17 cellular contexts compared by ENCODE assay signal in genomic region chr10:23099079-23099478, GRCh38. TPM values are rescaled to one million over a fixed set of nuclear protein-coding genes. Genes with fewer than 3 reads are reported as not detected.
DNase-seq lines count a peak whose midpoint lies in the region; ATAC-seq and TF ChIP-seq lines count a peak whose summit lies in the region.
"Had no signal": no experiment of that assay in that cellular context is flagged by ENCODE, and none has a peak within 500 bp of the region (broad histone marks: within the 10 kb centered on the region; RNA-seq: fewer than 3 reads in every experiment).

No MANE protein-coding gene starts in this region.

- H3K4me3 Mint-ChIP-seq in neural crest cell: peak overlapping the region; percentile 8
- H3K4me3 Mint-ChIP-seq: CD4-positive, CD25-positive, alpha-beta regulatory T cell; CD8-positive, alpha-beta T cell; HFFc6 had no signal

- CTCF ChIA-PET in mammary epithelial cell (lab: Charles Lee; ENCODE audit: low non-redundant PET): interaction anchor here (0.6 kb wide), 1 partner anchor 59 kb away, joined by 3 read pairs; no protein-coding TSS in a partner anchor

- TF ChIP-seq POLR2A in lower leg skin (IDR thresholded peaks at IDR 0.05): no peak

- WGBS in smooth muscle cell (ENCODE audit: low lambda C conversion rate): 84% methylated on average over 3 of the region's 3 CpGs
- WGBS in mammary epithelial cell (ENCODE audit: low coverage, missing lambda C conversion rate): 100% methylated on average over 3 of the region's 3 CpGs
- 95 to 96% methylated on average over 3 of the region's 3 CpGs for WGBS in lower leg skin, 2 donors

- TF ChIP-seq CTCF in colonic mucosa (IDR thresholded peaks at IDR 0.05) (no peak), neural crest cell (conservative IDR thresholded peaks at IDR 0.05) (no peak), smooth muscle cell (IDR thresholded peaks at IDR 0.05; ENCODE audit: borderline replicate concordance, insufficient read depth, poor library complexity, severe bottlenecking) (no peak), mammary epithelial cell (conservative IDR thresholded peaks at IDR 0.05 in 1 of 2, IDR thresholded peaks at IDR 0.05 in 1 of 2; ENCODE audit: extremely low read depth in 1 of 2, insufficient read depth in 1 of 2, low read depth in 1 of 2, low read length in 2 of 2) (no peak), lower leg skin (IDR thresholded peaks at IDR 0.05) (no peak), GM13977 (IDR thresholded peaks at IDR 0.05; ENCODE audit: extremely low read depth, insufficient read depth, missing control alignments) (no peak)

- H2AFZ ChIP-seq in smooth muscle cell (ENCODE audit: low read depth) (no peak overlapping the region), mammary epithelial cell (ENCODE audit: low read depth, low read length) (no peak overlapping the region)

- peaks cover 13% of the 10 kb centered on the region for H3K9me3 Mint-ChIP-seq in neural crest cell
- H3K9me3 Mint-ChIP-seq: CD4-positive, CD25-positive, alpha-beta regulatory T cell; CD8-positive, alpha-beta T cell; HFFc6 had no signal

- H3K4me3 ChIP-seq in colonic mucosa (no peak overlapping the region), smooth muscle cell (peak overlapping the region; percentile 5), mammary epithelial cell (replicated peaks in 1 of 3; ENCODE audit: insufficient read depth in 1 of 3, low read depth in 2 of 3, low read length in 3 of 3) (no peak overlapping the region), lower leg skin (ENCODE audit: low read depth, poor library complexity, severe bottlenecking) (no peak overlapping the region)
- H3K4me3 ChIP-seq: HAP-1 had no signal

- intact Hi-C loops in colonic mucosa (cut with DNase I): no loop called here
- intact Hi-C loops in mammary epithelial cell (cut with micrococcal nuclease): no loop called here
- intact Hi-C loops in lower leg skin (cut with DNase I; ENCODE audit: low total_unique reads): no loop called here

- BruUV-seq in mammary epithelial cell (replicated peaks; lab: Mats Ljungman, UMichigan): no TSS peak

- DNase-seq in colonic mucosa (no peak), left lobe of liver (ENCODE audit: low spot score) (no peak), neural crest cell (ENCODE audit: low read depth, low spot score) (no peak), smooth muscle cell (lab: John Stamatoyannopoulos, UW; ENCODE audit: unreplicated experiment) (no peak), mammary epithelial cell (no peak), lower leg skin (ENCODE audit: low spot score in 2 of 2) (no peak), GM13977 (ENCODE audit: low spot score) (no peak)
- DNase-seq in central memory CD4-positive, alpha-beta T cell: no peak
- DNase-seq: 8988T; C1 segment of cervical spinal cord; CD4-positive, CD25-positive, alpha-beta regulatory T cell; CD8-positive, alpha-beta T cell; DMS79 treated with DMSO at 0.1 percent for 48 hours; GF-D8; GOT3; HFFc6 had no signal

- dilution Hi-C loops in mammary epithelial cell (cut with HindIII; ENCODE audit: low sequenced_read_pairs): no loop called here

- H3K4me1 ChIP-seq in colonic mucosa: peaks cover 8% of the 10 kb centered on the region
- peaks cover 15% of the 10 kb centered on the region for H3K4me1 ChIP-seq in smooth muscle cell (ENCODE audit: low read depth)
- H3K4me1 ChIP-seq in mammary epithelial cell (ENCODE audit: insufficient read depth, low read length): peaks cover 31% of the 10 kb centered on the region

- peaks cover 25% of the 10 kb centered on the region for H3K79me2 ChIP-seq in smooth muscle cell (ENCODE audit: low read depth)
- peaks cover 16% of the 10 kb centered on the region for H3K79me2 ChIP-seq in mammary epithelial cell (ENCODE audit: insufficient read depth, low read length)

- H3K27me3 ChIP-seq in colonic mucosa (no peaks in the 10 kb centered on the region), smooth muscle cell (ENCODE audit: low read depth) (no peaks in the 10 kb centered on the region), mammary epithelial cell (ENCODE audit: insufficient read depth, low read length) (no peaks in the 10 kb centered on the region)

- H3K9me3 ChIP-seq in colonic mucosa (no peaks in the 10 kb centered on the region), smooth muscle cell (replicated peaks; ENCODE audit: low read depth) (no peaks in the 10 kb centered on the region), mammary epithelial cell (replicated peaks; ENCODE audit: insufficient read depth, low read length) (no peaks in the 10 kb centered on the region)
- H3K9me3 ChIP-seq: HAP-1 had no signal

- H3K4me2 ChIP-seq in smooth muscle cell: no peak overlapping the region
- no peak overlapping the region for H3K4me2 ChIP-seq in mammary epithelial cell (ENCODE audit: insufficient read depth, low read depth, low read length)

- H3K36me3 Mint-ChIP-seq in neural crest cell (ENCODE audit: low read depth): peaks cover 17% of the 10 kb centered on the region
- H3K36me3 Mint-ChIP-seq: CD4-positive, CD25-positive, alpha-beta regulatory T cell had no signal

- no peaks in the 10 kb centered on the region for H4K20me1 ChIP-seq in smooth muscle cell (ENCODE audit: low read depth)
- no peaks in the 10 kb centered on the region for H4K20me1 ChIP-seq in mammary epithelial cell (ENCODE audit: insufficient read depth, low read length)

- H3K9ac ChIP-seq in colonic mucosa (ENCODE audit: low read depth in 2 of 2, low read length in 2 of 2) (no peak overlapping the region), smooth muscle cell (ENCODE audit: low read depth) (no peak overlapping the region), mammary epithelial cell (ENCODE audit: insufficient read depth, low read length) (no peak overlapping the region)

- peaks cover 52% of the 10 kb centered on the region for H3K4me1 Mint-ChIP-seq in neural crest cell

- no peaks in the 10 kb centered on the region for H3K27me3 Mint-ChIP-seq in neural crest cell (ENCODE audit: low read depth)
- H3K27me3 Mint-ChIP-seq: CD4-positive, CD25-positive, alpha-beta regulatory T cell had no signal

- ATAC-seq in left lobe of liver: peak; percentile 28
- ATAC-seq: CD8-positive, alpha-beta T cell had no signal

- H3K36me3 ChIP-seq in colonic mucosa (no peaks in the 10 kb centered on the region), smooth muscle cell (ENCODE audit: low read depth) (no peaks in the 10 kb centered on the region), mammary epithelial cell (ENCODE audit: insufficient read depth, low read length) (no peaks in the 10 kb centered on the region)
- H3K36me3 ChIP-seq: HAP-1 had no signal

- in situ Hi-C loops in mammary epithelial cell (cut with MboI; ENCODE audit: low sequenced_read_pairs in 2 of 2): no loop called here
- in situ Hi-C loops in GM13977 (cut with MboI; ENCODE audit: low pct_unique_long_range_greater_than_20kb, low sequenced_read_pairs, unreplicated experiment): no loop called here

- H3K27ac ChIP-seq in colonic mucosa: peak overlapping the region; percentile 81
- H3K27ac ChIP-seq in smooth muscle cell (ENCODE audit: low read depth): no peak overlapping the region
- H3K27ac ChIP-seq in mammary epithelial cell (ENCODE audit: insufficient read depth, low read depth, low read length): no peak overlapping the region

- H3F3A ChIP-seq in smooth muscle cell (ENCODE audit: low read depth): peaks cover 6% of the 10 kb centered on the region

- H3K27ac Mint-ChIP-seq in neural crest cell (ENCODE audit: unreplicated experiment): no peak overlapping the region
- H3K27ac Mint-ChIP-seq: CD8-positive, alpha-beta T cell; HFFc6 had no signal

RNA-seq across cellular contexts. Expression of gene MSRB2, which starts 3.7 kb away (rescaled TPM):
- total RNA-seq in colonic mucosa (10 to 100 TPM; 29.2 to 43.2 TPM), left lobe of liver (34.2 TPM), neural crest cell (24.6 and 28.9 TPM in 2 replicates), smooth muscle cell (9.4 and 21.5 TPM in 2 replicates), mammary epithelial cell (10 to 100 TPM in 1 of 2 donors, 1 to 10 TPM in 1; 7.8 to 20.9 TPM), lower leg skin (10 to 100 TPM in 1 of 4 donors, 1 to 10 TPM in 3; 3.9 to 15.1 (median 9.1) TPM)
- polyA plus RNA-seq in smooth muscle cell (64.0 and 70.9 TPM in 2 replicates), mammary epithelial cell (15.7 TPM)
- 19.2 TPM for polyA minus RNA-seq in mammary epithelial cell
